In genomic region chr3:33054100-33055097, GRCh38 we compare ENCODE assay signal across 11 cellular contexts. TPM values are rescaled to one million over a fixed set of nuclear protein-coding genes. Genes with fewer than 3 reads are reported as not detected.
DNase-seq lines count a peak whose midpoint lies in the region; ATAC-seq and TF ChIP-seq lines count a peak whose summit lies in the region.
"Had no signal": no experiment of that assay in that cellular context is flagged by ENCODE, and none has a peak within 500 bp of the region (broad histone marks: within the 10 kb centered on the region; RNA-seq: fewer than 3 reads in every experiment).

No MANE protein-coding gene starts in this region.

- POLR2A ChIA-PET in activated CD4-positive, alpha-beta memory T cell treated with anti-CD3 and anti-CD28 coated beads, Interleukin-2, amount 10 ng/mL, durations not matched to agents 7 days and 5 days (lab: Charles Lee) = interaction anchor here (1.0 to 2.8 kb wide), 7 partner anchors 9 to 100 kb away, joined by 3 to 29 read pairs (median 4); no protein-coding TSS in a partner anchor
- POLR2A ChIA-PET in PC-3 (lab: Charles Lee; ENCODE audit: unreplicated experiment) = no interaction called here

- peaks cover 84% of the 10 kb centered on the region for H3K4me1 Mint-ChIP-seq in activated CD4-positive, alpha-beta memory T cell treated with anti-CD3 and anti-CD28 coated beads, Interleukin-2, amount 10 ng/mL, durations not matched to agents 7 days and 5 days
- peaks cover 2% of the 10 kb centered on the region for H3K4me1 Mint-ChIP-seq in endothelial cell (ENCODE audit: unreplicated experiment)
- H3K4me1 Mint-ChIP-seq: H9 had no signal

- DNase-seq in Right ventricle myocardium inferior (ENCODE audit: missing footprints) = no peak
- no peak for DNase-seq in cardiac septum (ENCODE audit: low spot score)
- DNase-seq in activated CD4-positive, alpha-beta memory T cell treated with anti-CD3 and anti-CD28 coated beads, Interleukin-2, amount 10 ng/mL, durations not matched to agents 7 days and 5 days = no peak
- no peak for DNase-seq in right cardiac atrium
- no peak for DNase-seq in transverse colon
- DNase-seq in glomerular visceral epithelial cell (ENCODE audit: extremely low spot score) = no peak
- no peak for DNase-seq in PC-3
- DNase-seq in endothelial cell (ENCODE audit: low spot score) = no peak
- DNase-seq: H9, T1000 had no signal

- peak overlapping the region; percentile 99 for H3K27ac Mint-ChIP-seq in activated CD4-positive, alpha-beta memory T cell treated with anti-CD3 and anti-CD28 coated beads, Interleukin-2, amount 10 ng/mL, durations not matched to agents 7 days and 5 days
- H3K27ac Mint-ChIP-seq in endothelial cell (ENCODE audit: unreplicated experiment) = no peak overlapping the region

- H3K27me3 ChIP-seq in right cardiac atrium (ENCODE audit: control insufficient read depth, insufficient read depth) (no peaks in the 10 kb centered on the region), transverse colon (no peaks in the 10 kb centered on the region), PC-3 (ENCODE audit: low read length) (no peaks in the 10 kb centered on the region)

- no TSS peak for BruUV-seq in PC-3 (replicated peaks; lab: Mats Ljungman, UMichigan)

- no peaks in the 10 kb centered on the region for H3K9me2 ChIP-seq in PC-3 (replicated peaks; ENCODE audit: low read length)

- H3K36me3 Mint-ChIP-seq in activated CD4-positive, alpha-beta memory T cell treated with anti-CD3 and anti-CD28 coated beads, Interleukin-2, amount 10 ng/mL, durations not matched to agents 7 days and 5 days (ENCODE audit: low read depth) = peaks cover 77% of the 10 kb centered on the region
- H3K36me3 Mint-ChIP-seq in endothelial cell (ENCODE audit: low read depth, unreplicated experiment) = peaks cover 37% of the 10 kb centered on the region

- no peak for TF ChIP-seq EP300 in transverse colon (IDR thresholded peaks at IDR 0.05; ENCODE audit: low read depth)

- no peak overlapping the region for H3K27ac ChIP-seq in right cardiac atrium (ENCODE audit: low read length)
- peak overlapping the region; percentile 42 to 68 (median 56) for H3K27ac ChIP-seq in transverse colon
- H3K27ac ChIP-seq in PC-3 (ENCODE audit: low read length) = no peak overlapping the region

- no peak overlapping the region for H3K4me3 ChIP-seq in right cardiac atrium (ENCODE audit: low read length)
- no peak overlapping the region for H3K4me3 ChIP-seq in transverse colon
- no peak overlapping the region for H3K4me3 ChIP-seq in PC-3 (ENCODE audit: low read length)
- H3K4me3 ChIP-seq: smooth muscle cell had no signal

- no peaks in the 10 kb centered on the region for H3K79me2 ChIP-seq in PC-3 (ENCODE audit: low read length)

- no peaks in the 10 kb centered on the region for H4K20me1 ChIP-seq in PC-3 (ENCODE audit: low read length)

- TF ChIP-seq CTCF in transverse colon (IDR thresholded peaks at IDR 0.05) (no peak), PC-3 (conservative IDR thresholded peaks at IDR 0.05; ENCODE audit: low read depth, low read length) (no peak), endothelial cell (IDR thresholded peaks at IDR 0.05; ENCODE audit: unreplicated experiment) (no peak)

- ATAC-seq in Right ventricle myocardium inferior (peak; percentile 68), right cardiac atrium (peak; percentile 44 to 52), PC-3 (no peak)

- H3K4me1 ChIP-seq in right cardiac atrium (ENCODE audit: control insufficient read depth, insufficient read depth, low read length) = no peaks in the 10 kb centered on the region
- no peaks in the 10 kb centered on the region for H3K4me1 ChIP-seq in transverse colon
- no peaks in the 10 kb centered on the region for H3K4me1 ChIP-seq in PC-3 (ENCODE audit: insufficient read depth, low read length)

- H3F3A ChIP-seq in PC-3 (ENCODE audit: low read length, unreplicated experiment) = no peaks in the 10 kb centered on the region

- no peak for TF ChIP-seq POLR2A in transverse colon (IDR thresholded peaks at IDR 0.05)

- peak overlapping the region; percentile 71 for H3K4me3 Mint-ChIP-seq in activated CD4-positive, alpha-beta memory T cell treated with anti-CD3 and anti-CD28 coated beads, Interleukin-2, amount 10 ng/mL, durations not matched to agents 7 days and 5 days
- no peak overlapping the region for H3K4me3 Mint-ChIP-seq in endothelial cell (ENCODE audit: unreplicated experiment)
- H3K4me3 Mint-ChIP-seq: H9 had no signal

- no peak overlapping the region for H3K4me2 ChIP-seq in PC-3 (ENCODE audit: low read length)
- H3K4me2 ChIP-seq: smooth muscle cell had no signal

- no peak overlapping the region for H2AFZ ChIP-seq in PC-3 (ENCODE audit: low read length)

- in situ Hi-C loops in transverse colon (cut with MboI; ENCODE audit: low pct_ligation_motif_present in 1 of 4, low pct_unique_long_range_greater_than_20kb in 1 of 4, low sequenced_read_pairs in 3 of 4) = no loop called here

- no peaks in the 10 kb centered on the region for H3K9me3 Mint-ChIP-seq in activated CD4-positive, alpha-beta memory T cell treated with anti-CD3 and anti-CD28 coated beads, Interleukin-2, amount 10 ng/mL, durations not matched to agents 7 days and 5 days
- no peaks in the 10 kb centered on the region for H3K9me3 Mint-ChIP-seq in endothelial cell (ENCODE audit: unreplicated experiment)
- H3K9me3 Mint-ChIP-seq: H9 had no signal

- CTCF ChIA-PET in activated CD4-positive, alpha-beta memory T cell treated with anti-CD3 and anti-CD28 coated beads, Interleukin-2, amount 10 ng/mL, durations not matched to agents 7 days and 5 days (lab: Charles Lee) = interaction anchor here (1.0 to 2.4 kb wide), 6 partner anchors 8 to 20 kb away, joined by 3 to 9 read pairs (median 6); no protein-coding TSS in a partner anchor
- CTCF ChIA-PET in PC-3 (lab: Charles Lee) = no interaction called here

- peaks cover 0 to 27% (median 8%) of the 10 kb centered on the region in 4 donors for H3K36me3 ChIP-seq in transverse colon
- H3K36me3 ChIP-seq in PC-3 (ENCODE audit: low read depth, low read length) = peaks cover 38% of the 10 kb centered on the region; the same call in 1 of the 2 replicates

- 71% methylated on average over 5 of the region's 5 CpGs for WGBS in right cardiac atrium
- 77 to 88% methylated on average over 3 to 5 of the region's 5 CpGs for WGBS in transverse colon (ENCODE audit: low coverage in 1 of 2), 2 donors

- intact Hi-C loops in Right ventricle myocardium inferior (cut with DNase I) = no loop called here
- intact Hi-C loops in cardiac septum (cut with DNase I) = no loop called here
- intact Hi-C loops in right cardiac atrium (cut with DNase I) = no loop called here
- intact Hi-C loops in transverse colon (cut with DNase I; ENCODE audit: low total_unique reads) = no loop called here
- intact Hi-C loops in PC-3 (cut with micrococcal nuclease) = no loop called here

- H3K9me3 ChIP-seq in right cardiac atrium (ENCODE audit: control insufficient read depth, low read length) (no peaks in the 10 kb centered on the region), transverse colon (no peaks in the 10 kb centered on the region), PC-3 (ENCODE audit: low read length) (no peaks in the 10 kb centered on the region)

- no peak overlapping the region for H3K9ac ChIP-seq in PC-3 (ENCODE audit: low read length)

- H3K27me3 Mint-ChIP-seq in activated CD4-positive, alpha-beta memory T cell treated with anti-CD3 and anti-CD28 coated beads, Interleukin-2, amount 10 ng/mL, durations not matched to agents 7 days and 5 days = no peaks in the 10 kb centered on the region
- no peaks in the 10 kb centered on the region for H3K27me3 Mint-ChIP-seq in endothelial cell (ENCODE audit: unreplicated experiment)

RNA-seq across cellular contexts. Expression of gene GLB1, which starts 42.5 kb away (rescaled TPM):
- total RNA-seq in Right ventricle myocardium inferior = 19.6 TPM
- 20.5 TPM for total RNA-seq in cardiac septum
- total RNA-seq in activated CD4-positive, alpha-beta memory T cell treated with anti-CD3 and anti-CD28 coated beads, Interleukin-2, amount 10 ng/mL, durations not matched to agents 7 days and 5 days = 10 to 100 TPM; 50.0 to 51.7 TPM
- total RNA-seq in right cardiac atrium = 10 to 100 TPM; 25.3 to 33.2 (median 28.3) TPM
- polyA plus RNA-seq in right cardiac atrium = 9.8 TPM
- 100 to 1,000 TPM in 1 of 4 donors, 10 to 100 TPM in 3; 24.5 to 105 (median 78.7) TPM for total RNA-seq in transverse colon
- total RNA-seq in PC-3 (2014; rRNA removed) = 27.3 and 36.4 TPM in 2 replicates
- 84.6 TPM for total RNA-seq in endothelial cell (ENCODE audit: unreplicated experiment)

RNA-seq across cellular contexts. Expression of gene TMPPE, which starts 42.5 kb away (rescaled TPM):
- total RNA-seq in Right ventricle myocardium inferior (3.2 TPM), cardiac septum (5.4 TPM), right cardiac atrium (1 to 10 TPM; 4.4 to 6.5 (median 5.1) TPM), transverse colon (10 to 100 TPM in 3 of 4 donors, 1 to 10 TPM in 1; 5.0 to 19.5 (median 16.0) TPM), PC-3 (2014; rRNA removed) (4.2 and 4.7 TPM in 2 replicates), endothelial cell (ENCODE audit: unreplicated experiment) (9.8 TPM)
- 1 to 10 TPM; 9.1 to 9.7 TPM for total RNA-seq in activated CD4-positive, alpha-beta memory T cell treated with anti-CD3 and anti-CD28 coated beads, Interleukin-2, amount 10 ng/mL, durations not matched to agents 7 days and 5 days
- 0.50 TPM for polyA plus RNA-seq in right cardiac atrium

RNA-seq across cellular contexts. Expression of gene CRTAP, which starts 59.4 kb away (rescaled TPM):
- total RNA-seq in Right ventricle myocardium inferior = 93.4 TPM
- 91.7 TPM for total RNA-seq in cardiac septum
- 10 to 100 TPM; 40.9 to 42.6 TPM for total RNA-seq in activated CD4-positive, alpha-beta memory T cell treated with anti-CD3 and anti-CD28 coated beads, Interleukin-2, amount 10 ng/mL, durations not matched to agents 7 days and 5 days
- total RNA-seq in right cardiac atrium = 100 to 1,000 TPM; 133 to 180 (median 149) TPM
- 51.8 TPM for polyA plus RNA-seq in right cardiac atrium
- total RNA-seq in transverse colon = 100 to 1,000 TPM in 1 of 4 donors, 10 to 100 TPM in 3; 71.1 to 138 (median 88.8) TPM
- total RNA-seq in PC-3 (2014; rRNA removed) = 174 and 184 TPM in 2 replicates
- 341 TPM for total RNA-seq in endothelial cell (ENCODE audit: unreplicated experiment)

Comparison
In these comparisons a context has a peak if more than half of its experiments do, and no peak if none do; other contexts are left out.
1. H3K27ac ChIP-seq: peak in transverse colon (4 of 4); none in right cardiac atrium (single experiment) and PC-3 (single experiment).